Comparison of ENCODE assay signal across 1 cellular context in genomic region chr11:57972013-57972367, GRCh38.
TF ChIP-seq lines count a peak whose summit lies in the region.

No MANE protein-coding gene starts in this region.

TF ChIP-seq in HepG2, 621 proteins besides CTCF, POLR2A, EP300 and RAD21 (continued from another document):
- TF ChIP-seq LRRFIP1 (CRISPR knock-in tag; conservative IDR thresholded peaks at IDR 0.05) (no peak), RBM22 (optimal IDR thresholded peaks at IDR 0.05; ENCODE audit: low read length) (no peak)
